In genomic region chr2:27025861-27026851, GRCh38 we compare ENCODE assay signal across 1 cellular context.
TF ChIP-seq lines count a peak whose summit lies in the region.

No MANE protein-coding gene starts in this region.

TF ChIP-seq in K562, 482 proteins besides CTCF, POLR2A, EP300 and RAD21:
- TF ChIP-seq FIP1L1 (IDR thresholded peaks at IDR 0.05; ENCODE audit: low read depth, low read length, poor library complexity, severe bottlenecking) (no peak), POLR2G (IDR thresholded peaks at IDR 0.05; ENCODE audit: low read depth, low read length) (peak; percentile 23; the same call in 1 of the 2 replicates), RBM22 (IDR thresholded peaks at IDR 0.05; ENCODE audit: low read depth, low read length, poor library complexity, severe bottlenecking) (peak; percentile 20), RBFOX2 (IDR thresholded peaks at IDR 0.05; ENCODE audit: low read depth, low read length) (peak; percentile 13; the same call in 1 of the 2 replicates), ZNF263 (CRISPR knock-in tag; IDR thresholded peaks at IDR 0.05; ENCODE audit: borderline replicate concordance) (no peak)
